25 cellular contexts compared by ENCODE assay signal in genomic region chr1:169494343-169494742, GRCh38. TPM values are rescaled to one million over a fixed set of nuclear protein-coding genes. Genes with fewer than 3 reads are reported as not detected.
DNase-seq lines count a peak whose midpoint lies in the region; ATAC-seq, FAIRE-seq and TF ChIP-seq lines count a peak whose summit lies in the region.
"Had no signal": no experiment of that assay in that cellular context is flagged by ENCODE, and none has a peak within 500 bp of the region (broad histone marks: within the 10 kb centered on the region; RNA-seq: fewer than 3 reads in every experiment).

No MANE protein-coding gene starts in this region.

- TF ChIP-seq POLR2A in HepG2 (IDR thresholded peaks at IDR 0.05; ENCODE audit: insufficient read depth in 1 of 2, low read depth in 2 of 2, low read length in 2 of 2) (no peak), right lobe of liver (IDR thresholded peaks at IDR 0.05) (no peak)

- intact Hi-C loops in HepG2 (cut with micrococcal nuclease; ENCODE audit: unreplicated experiment), result no loop called here
- intact Hi-C loops in right lobe of liver (cut with DNase I), result no loop called here

- no peaks in the 10 kb centered on the region for H3F3A ChIP-seq in smooth muscle cell (ENCODE audit: low read depth)

- ATAC-seq in HepG2 (peak; percentile 68), right lobe of liver (no peak), foreskin keratinocyte (no peak)

- POLR2A ChIA-PET in HepG2 (lab: Yijun Ruan, JAX), result interaction anchor here (1.2 to 4.1 kb wide), 2 partner anchors 8 to 14 kb away, joined by 3 to 14 read pairs; partner anchors contain the start of gene SLC19A2
- POLR2A ChIA-PET in GM10248 (lab: Yijun Ruan, JAX), result no interaction called here

- FAIRE-seq in HepG2 (lab: Jason Lieb, UNC), result no peak
- FAIRE-seq: A204.1, GM12891, GM19239 had no signal

- no peaks in the 10 kb centered on the region for H3K9me3 ChIP-seq in HepG2 (ENCODE audit: low read length)
- H3K9me3 ChIP-seq in right lobe of liver, result no peaks in the 10 kb centered on the region
- no peaks in the 10 kb centered on the region for H3K9me3 ChIP-seq in smooth muscle cell (replicated peaks; ENCODE audit: low read depth)
- H3K9me3 ChIP-seq: BE2C, BLaER1 had no signal

- H3K27ac ChIP-seq in HepG2 (ENCODE audit: extremely low read length, insufficient read depth, low read length), result no peak overlapping the region
- no peak overlapping the region for H3K27ac ChIP-seq in right lobe of liver
- peak overlapping the region; percentile 17 for H3K27ac ChIP-seq in foreskin keratinocyte
- peak overlapping the region; percentile 78 for H3K27ac ChIP-seq in smooth muscle cell (ENCODE audit: low read depth)
- H3K27ac ChIP-seq: BLaER1 had no signal

- H3K9ac ChIP-seq in HepG2 (ENCODE audit: insufficient read depth, low read depth, low read length) (no peak overlapping the region), smooth muscle cell (ENCODE audit: low read depth) (no peak overlapping the region)
- H3K9ac ChIP-seq: BLaER1 had no signal

- H3K4me3 ChIP-seq in HepG2 (replicated peaks in 1 of 3; ENCODE audit: insufficient read depth in 1 of 3, low read depth in 2 of 3, low read length in 3 of 3) (no peak overlapping the region), right lobe of liver (no peak overlapping the region), smooth muscle cell (no peak overlapping the region)
- H3K4me3 ChIP-seq: BLaER1 had no signal

- no peaks in the 10 kb centered on the region for H3K27me3 ChIP-seq in HepG2 (ENCODE audit: control insufficient read depth in 1 of 2, insufficient read depth in 2 of 2, low read length in 2 of 2)
- no peaks in the 10 kb centered on the region for H3K27me3 ChIP-seq in right lobe of liver
- no peaks in the 10 kb centered on the region for H3K27me3 ChIP-seq in foreskin keratinocyte
- no peaks in the 10 kb centered on the region for H3K27me3 ChIP-seq in smooth muscle cell (ENCODE audit: low read depth)
- H3K27me3 ChIP-seq: BE2C, BLaER1 had no signal

- TF ChIP-seq RAD21 in HepG2 (CRISPR knock-in tag; IDR thresholded peaks at IDR 0.05), result no peak

- TF ChIP-seq CTCF in HepG2 (CRISPR knock-in tag; IDR thresholded peaks at IDR 0.05) (no peak), right lobe of liver (IDR thresholded peaks at IDR 0.05) (no peak), foreskin keratinocyte (conservative IDR thresholded peaks at IDR 0.05) (no peak), smooth muscle cell (IDR thresholded peaks at IDR 0.05; ENCODE audit: borderline replicate concordance, insufficient read depth, poor library complexity, severe bottlenecking) (no peak), GM10248 (IDR thresholded peaks at IDR 0.05; ENCODE audit: control extremely low read depth, extremely low read depth, low read depth, missing control alignments) (no peak)

- H3K4me1 ChIP-seq in HepG2 (ENCODE audit: insufficient read depth, low read length) (peaks cover 31% of the 10 kb centered on the region), right lobe of liver (no peaks in the 10 kb centered on the region), foreskin keratinocyte (peaks cover 14% of the 10 kb centered on the region), smooth muscle cell (ENCODE audit: low read depth) (no peaks in the 10 kb centered on the region)
- H3K4me1 ChIP-seq: BE2C, BLaER1 had no signal

- H3K79me2 ChIP-seq in HepG2 (ENCODE audit: insufficient read depth, low read length), result no peaks in the 10 kb centered on the region
- no peaks in the 10 kb centered on the region for H3K79me2 ChIP-seq in smooth muscle cell (ENCODE audit: low read depth)

- peak; percentile 30 for DNase-seq in HepG2 (ENCODE audit: low spot score)
- DNase-seq in right lobe of liver, result no peak
- DNase-seq in foreskin keratinocyte, result no peak
- no peak for DNase-seq in smooth muscle cell (lab: John Stamatoyannopoulos, UW; ENCODE audit: unreplicated experiment)
- no peak for DNase-seq in HUDEP-2 (lab: John Stamatoyannopoulos, UW; ENCODE audit: unreplicated experiment in 76 of 76)
- DNase-seq in GM10248 (ENCODE audit: extremely low spot score), result no peak
- DNase-seq: 8988T; ACHN; BE2C; C1 segment of cervical spinal cord; CD4-positive, alpha-beta memory T cell; CD4-positive, CD25-positive, alpha-beta regulatory T cell; CD8-positive, alpha-beta memory T cell; COR-L47; DMS 273 treated with DMSO at 0.1 percent for 48 hours; DMS153; DMS53; DMS79; DND-41; EL; GDM1 had no signal

- WGBS in HepG2 (ENCODE audit: low lambda C conversion rate), result 67% methylated on average over 3 of the region's 3 CpGs
- WGBS in right lobe of liver (ENCODE audit: insufficient coverage, low coverage, low lambda C conversion rate, missing lambda C conversion rate), result 92% methylated on average over 3 of the region's 3 CpGs
- 96% methylated on average over 3 of the region's 3 CpGs for WGBS in smooth muscle cell (ENCODE audit: low lambda C conversion rate)

- BruUV-seq in HepG2 (replicated peaks; lab: Mats Ljungman, UMichigan), result no TSS peak

- CTCF ChIA-PET in HepG2 (lab: Yijun Ruan, JAX; ENCODE audit: low intra/inter-chr PET ratio, low total read pairs), result no interaction called here
- CTCF ChIA-PET in GM10248 (lab: Yijun Ruan, JAX), result no interaction called here

- H4K20me1 ChIP-seq in HepG2 (ENCODE audit: insufficient read depth, low read length), result no peaks in the 10 kb centered on the region
- H4K20me1 ChIP-seq in smooth muscle cell (ENCODE audit: low read depth), result no peaks in the 10 kb centered on the region
- H4K20me1 ChIP-seq: BLaER1 had no signal

- H3K4me2 ChIP-seq in HepG2 (ENCODE audit: low read depth, low read length), result no peak overlapping the region
- H3K4me2 ChIP-seq in smooth muscle cell, result no peak overlapping the region
- H3K4me2 ChIP-seq: BLaER1 had no signal

- H2AFZ ChIP-seq in HepG2 (ENCODE audit: low read length) (no peak overlapping the region), smooth muscle cell (ENCODE audit: low read depth) (no peak overlapping the region)

- TF ChIP-seq EP300 in HepG2 (IDR thresholded peaks at IDR 0.05; ENCODE audit: low read depth in 2 of 2, low read length in 2 of 2) (no peak), HepG2 (CRISPR knock-in tag; IDR thresholded peaks at IDR 0.05; ENCODE audit: borderline replicate concordance) (no peak)

- no peaks in the 10 kb centered on the region for H3K36me3 ChIP-seq in HepG2 (replicated peaks in 1 of 2; ENCODE audit: control insufficient read depth in 1 of 2, insufficient read depth in 2 of 2, low read length in 2 of 2)
- H3K36me3 ChIP-seq in right lobe of liver, result no peaks in the 10 kb centered on the region
- no peaks in the 10 kb centered on the region for H3K36me3 ChIP-seq in smooth muscle cell (ENCODE audit: low read depth)
- H3K36me3 ChIP-seq: BE2C, BLaER1 had no signal

- in situ Hi-C loops in HepG2 (cut with HindIII; ENCODE audit: extremely low pct_ligation_motif_present, low pct_unique_long_range_greater_than_20kb), result no loop called here

TF ChIP-seq in HepG2, 621 proteins besides CTCF, POLR2A, EP300 and RAD21 (continues in another document):
- TF ChIP-seq CHD4 (IDR thresholded peaks at IDR 0.05; ENCODE audit: borderline replicate concordance, low read length) (no peak), ZBTB39 (CRISPR knock-in tag; IDR thresholded peaks at IDR 0.05) (peak; percentile 88; the same call in 1 of the 2 replicates)

RNA-seq across cellular contexts. Expression of gene SLC19A2, which starts 8.6 kb away (rescaled TPM):
- total RNA-seq in HepG2 (2016; rRNA removed; fragmentation: Illumina TruSeq; extraction: Trizol) (19.1 and 30.4 TPM in 2 replicates), right lobe of liver (10 to 100 TPM in 1 of 6 experiments, 1 to 10 TPM in 5; 7.1 to 12.7 (median 8.1) TPM), foreskin keratinocyte (7.3 and 8.7 TPM in 2 replicates), smooth muscle cell (59.4 and 65.2 TPM in 2 replicates)
- 3.8 and 5.2 TPM in 2 replicates for total RNA-seq in HepG2 (2016; cell fraction: cytosol; rRNA removed; fragmentation: Illumina TruSeq; extraction: Trizol; ENCODE audit: low read depth)
- 20.0 and 30.2 TPM in 2 replicates for total RNA-seq in HepG2 (2016; cell fraction: insoluble cytoplasmic fraction; rRNA removed; fragmentation: Illumina TruSeq; extraction: Trizol)
- total RNA-seq in HepG2 (2016; cell fraction: membrane; rRNA removed; fragmentation: Illumina TruSeq; extraction: Trizol), result 10.5 and 14.2 TPM in 2 replicates
- total RNA-seq in HepG2 (2016; cell fraction: nucleus; rRNA removed; fragmentation: Illumina TruSeq; extraction: Trizol), result 42.1 and 44.8 TPM in 2 replicates
- polyA plus RNA-seq in HepG2 (2011; rRNA removed) (51.2 and 56.0 TPM in 2 replicates), foreskin keratinocyte (2.6 and 4.0 TPM in 2 replicates), smooth muscle cell (12.3 and 15.1 TPM in 2 replicates)
- polyA plus RNA-seq in HepG2 (2011; cell fraction: cytosol; rRNA removed), result 32.0 and 44.1 TPM in 2 replicates
- polyA plus RNA-seq in HepG2 (2011; cell fraction: nucleus; rRNA removed), result 29.6 and 34.0 TPM in 2 replicates
- 36.6 and 42.7 TPM in 2 replicates for polyA plus RNA-seq in HepG2 (2012)
- polyA plus RNA-seq in HepG2 (2016; cell fraction: cytosol; fragmentation: Illumina TruSeq; extraction: Trizol; ENCODE audit: low read depth), result 1.4 TPM in 2 replicates
- 18.6 and 19.7 TPM in 2 replicates for polyA plus RNA-seq in HepG2 (2016; cell fraction: insoluble cytoplasmic fraction; fragmentation: Illumina TruSeq; extraction: Trizol; ENCODE audit: low read depth)
- polyA plus RNA-seq in HepG2 (2016; cell fraction: membrane; fragmentation: Illumina TruSeq; extraction: Trizol; ENCODE audit: low read depth), result 4.9 and 6.2 TPM in 2 replicates
- polyA plus RNA-seq in HepG2 (2016; cell fraction: nucleus; fragmentation: Illumina TruSeq; extraction: Trizol; ENCODE audit: insufficient read depth, low read depth), result 62.4 and 64.4 TPM in 2 replicates
- polyA minus RNA-seq in HepG2 (2011; rRNA and poly(A)+ RNA removed; ENCODE audit: low replicate concordance), result 66.6 and 122 TPM in 2 replicates
- 49.6 and 53.0 TPM in 2 replicates for polyA minus RNA-seq in HepG2 (2011; cell fraction: cytosol; rRNA and poly(A)+ RNA removed)
- 69.3 and 81.4 TPM in 2 replicates for polyA minus RNA-seq in HepG2 (2011; cell fraction: nucleus; rRNA and poly(A)+ RNA removed)

Comparison
In these comparisons a context has a peak if more than half of its experiments do, and no peak if none do; other contexts are left out.
1. H3K27ac ChIP-seq: peak in foreskin keratinocyte (single experiment) and smooth muscle cell (single experiment); none in HepG2 (single experiment) and right lobe of liver (0 of 3).